Comparison of ENCODE assay signal across 8 cellular contexts in genomic region chr14:60327447-60328331, GRCh38.
A peak's percentile ranks its signal among the peaks of the same experiment; 100 is the strongest.
DNase-seq lines count a peak whose midpoint lies in the region; ATAC-seq, FAIRE-seq and TF ChIP-seq lines count a peak whose summit lies in the region.

No MANE protein-coding gene starts in this region.

- H3K27me3 ChIP-seq in CD4-positive, alpha-beta memory T cell (ENCODE audit: insufficient read depth, low read length), result no peaks in the 10 kb centered on the region
- peaks cover 26% of the 10 kb centered on the region for H3K27me3 ChIP-seq in astrocyte (ENCODE audit: insufficient read depth, low read length)

- no peak for TF ChIP-seq CTCF in astrocyte (IDR thresholded peaks at IDR 0.05; ENCODE audit: insufficient read depth, low read depth, low read length)

- peak in 4 of 5 donors; percentile 19 to 43 (median 24) for DNase-seq in CD4-positive, alpha-beta memory T cell
- DNase-seq in GM19238 (ENCODE audit: insufficient read length, low spot score), result peak; percentile 54
- DNase-seq in RPMI8226, result peak; percentile 79
- DNase-seq in astrocyte (ENCODE audit: low read depth), result peak; percentile 11
- peak; percentile 64 for DNase-seq in islet precursor cell
- peak; percentile 12 to 27 for DNase-seq in stimulated activated CD4-positive, alpha-beta T cell treated with anti-CD3 and anti-CD28 coated beads, Interleukin-2, amount 100 ng/mL, for 48 hours
- DNase-seq in globus pallidus (ENCODE audit: low spot score), result no peak

- H3K79me2 ChIP-seq in astrocyte (ENCODE audit: insufficient read depth, low read length), result no peaks in the 10 kb centered on the region

- H3K4me3 Mint-ChIP-seq in CD4-positive, alpha-beta memory T cell, result peak overlapping the region; percentile 84 to 94 (median 92)
- peak overlapping the region; percentile 64 for H3K4me3 Mint-ChIP-seq in astrocyte (ENCODE audit: unreplicated experiment)

- peaks cover 0 to 9% of the 10 kb centered on the region in 2 donors for H3K36me3 Mint-ChIP-seq in CD4-positive, alpha-beta memory T cell
- H3K36me3 Mint-ChIP-seq in astrocyte (ENCODE audit: low read depth, unreplicated experiment), result no peaks in the 10 kb centered on the region

- no peak overlapping the region for H3K27ac ChIP-seq in CD4-positive, alpha-beta memory T cell (ENCODE audit: low read depth, low read length)
- no peak overlapping the region for H3K27ac ChIP-seq in astrocyte (ENCODE audit: low read depth, low read length)

- peaks cover 15 to 28% (median 21%) of the 10 kb centered on the region in 4 donors for H3K4me1 Mint-ChIP-seq in CD4-positive, alpha-beta memory T cell
- no peaks in the 10 kb centered on the region for H3K4me1 Mint-ChIP-seq in astrocyte (ENCODE audit: low read depth, unreplicated experiment)

- no peaks in the 10 kb centered on the region for H3K36me3 ChIP-seq in CD4-positive, alpha-beta memory T cell (ENCODE audit: insufficient read depth, low read length)
- no peaks in the 10 kb centered on the region for H3K36me3 ChIP-seq in astrocyte (ENCODE audit: insufficient read depth, low read length)

- H3K9me3 ChIP-seq in CD4-positive, alpha-beta memory T cell (ENCODE audit: control insufficient read depth in 1 of 2, low read length in 2 of 2), result no peaks in the 10 kb centered on the region
- H3K9me3 ChIP-seq in astrocyte (ENCODE audit: insufficient read depth, low read depth, low read length), result no peaks in the 10 kb centered on the region

- H4K20me1 ChIP-seq in astrocyte (ENCODE audit: insufficient read depth, low read length), result no peaks in the 10 kb centered on the region

- H3K4me1 ChIP-seq in CD4-positive, alpha-beta memory T cell (ENCODE audit: insufficient read depth, low read length), result peaks cover 17% of the 10 kb centered on the region
- peaks cover 8% of the 10 kb centered on the region for H3K4me1 ChIP-seq in astrocyte (ENCODE audit: insufficient read depth, low read length)

- H2AFZ ChIP-seq in astrocyte (ENCODE audit: low read depth, low read length), result peak overlapping the region; percentile 71

- intact Hi-C loops in CD4-positive, alpha-beta memory T cell (cut with micrococcal nuclease), result loop anchor here (1.0 to 10.0 kb wide), 2 partner anchors 157 to 236 kb away; partner anchors contain the start of genes C14orf39 and PCNX4

- POLR2A ChIA-PET in CD4-positive, alpha-beta memory T cell (lab: Charles Lee; ENCODE audit: partially characterized antibody), result interaction anchor here (1.3 kb wide), 2 partner anchors 79 to 163 kb away, joined by 3 to 12 read pairs; partner anchors contain the start of genes DHRS7 and PPM1A

- H3K27me3 Mint-ChIP-seq in CD4-positive, alpha-beta memory T cell, result peaks cover 2 to 30% of the 10 kb centered on the region in 2 donors
- H3K27me3 Mint-ChIP-seq in astrocyte (ENCODE audit: low read depth, unreplicated experiment), result peaks cover 23% of the 10 kb centered on the region

- CTCF ChIA-PET in CD4-positive, alpha-beta memory T cell (lab: Charles Lee; ENCODE audit: partially characterized antibody), result interaction anchor here (0.8 to 2.9 kb wide), 8 partner anchors 11 to 80 kb away, joined by 3 to 11 read pairs (median 4); partner anchors contain the start of gene PPM1A

- ATAC-seq in HG03378 (IDR thresholded peaks at IDR 0.05; ENCODE audit: unreplicated experiment), result peak; percentile 67

- H3K4me3 ChIP-seq in CD4-positive, alpha-beta memory T cell (ENCODE audit: low read length in 2 of 2), result peak overlapping the region in 1 of 2 donors; percentile 38
- H3K4me3 ChIP-seq in astrocyte (ENCODE audit: insufficient read depth, low read depth, low read length), result peak overlapping the region; percentile 49

- H3K27ac Mint-ChIP-seq in CD4-positive, alpha-beta memory T cell, result peak overlapping the region in 6 of 7 donors; percentile 39 to 91 (median 72)
- H3K27ac Mint-ChIP-seq in astrocyte (ENCODE audit: unreplicated experiment), result no peak overlapping the region

- peaks cover 0 to 4% (median 0%) of the 10 kb centered on the region in 8 donors for H3K9me3 Mint-ChIP-seq in CD4-positive, alpha-beta memory T cell
- no peaks in the 10 kb centered on the region for H3K9me3 Mint-ChIP-seq in astrocyte (ENCODE audit: unreplicated experiment)

- H3K4me2 ChIP-seq in astrocyte (ENCODE audit: low read length), result peak overlapping the region; percentile 83

- FAIRE-seq in astrocyte (lab: Jason Lieb, UNC), result no peak

- H3K9ac ChIP-seq in astrocyte (ENCODE audit: low read length), result no peak overlapping the region
